In the genomic region with DNA sequence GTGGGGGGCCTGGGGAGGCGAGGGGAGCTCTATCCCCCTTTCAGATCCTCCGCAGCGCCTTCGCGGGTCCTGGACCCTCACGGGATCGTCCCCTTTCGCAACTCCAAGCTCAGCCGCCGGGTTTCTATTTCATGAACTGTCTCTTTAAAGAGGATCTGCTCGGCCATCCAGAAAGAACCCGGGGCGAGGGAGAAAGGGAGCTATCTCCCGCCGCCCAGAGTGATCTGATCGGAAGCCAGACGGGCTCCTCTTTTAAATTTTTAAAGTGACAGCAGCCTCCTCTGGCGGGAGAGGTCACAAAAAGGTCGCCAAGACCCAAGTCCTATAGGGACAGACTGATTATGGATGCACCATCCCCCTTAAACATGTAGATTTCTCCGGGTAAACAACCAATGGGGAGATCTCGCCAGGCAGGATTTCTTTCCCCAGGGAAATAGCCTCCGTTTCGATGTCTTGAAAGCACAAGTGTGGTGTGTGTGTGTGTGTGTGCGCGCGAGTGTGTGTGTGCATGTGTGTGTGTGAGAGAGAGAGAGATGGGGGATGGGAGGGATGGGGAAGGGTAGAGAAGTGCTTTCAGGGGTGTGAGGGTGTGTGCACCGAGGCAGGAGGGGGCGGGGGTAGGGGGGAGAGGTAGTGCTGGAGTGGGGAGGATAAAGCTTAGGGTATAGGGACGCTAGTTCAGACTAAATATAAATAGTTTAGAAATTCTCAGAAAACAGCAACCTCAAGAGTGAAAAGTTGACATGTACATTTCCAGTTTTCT, we compare ENCODE assay signal across 8 cellular contexts.
DNase-seq lines count a peak whose midpoint lies in the region; ATAC-seq and TF ChIP-seq lines count a peak whose summit lies in the region.

No MANE protein-coding gene starts in this region.

- no peak overlapping the region for H3K27ac Mint-ChIP-seq in activated CD4-positive, alpha-beta memory T cell treated with anti-CD3 and anti-CD28 coated beads, Interleukin-2, amount 10 ng/mL, durations not matched to agents 7 days and 5 days
- H3K27ac Mint-ChIP-seq in natural killer cell, result no peak overlapping the region

- intact Hi-C loops in natural killer cell (cut with micrococcal nuclease), result no loop called here

- DNase-seq in EH (ENCODE audit: low read depth) (peak; percentile 63), NCI-H1092 treated with DMSO at 0.1 percent for 48 hours (lab: John Stamatoyannopoulos, UW) (peak; percentile 63), fibroblast of villous mesenchyme (ENCODE audit: low read depth) (peak; percentile 54), natural killer cell (no peak), SHP77 (lab: John Stamatoyannopoulos, UW) (no peak)
- DNase-seq in activated CD4-positive, alpha-beta memory T cell treated with anti-CD3 and anti-CD28 coated beads, Interleukin-2, amount 10 ng/mL, durations not matched to agents 7 days and 5 days, result peak; percentile 18

- peak overlapping the region; percentile 71 for H3K4me3 ChIP-seq in fibroblast of villous mesenchyme (ENCODE audit: low read depth, low read length)

- H3K4me1 Mint-ChIP-seq in activated CD4-positive, alpha-beta memory T cell treated with anti-CD3 and anti-CD28 coated beads, Interleukin-2, amount 10 ng/mL, durations not matched to agents 7 days and 5 days, result peaks cover 20% of the 10 kb centered on the region
- H3K4me1 Mint-ChIP-seq in natural killer cell, result peaks cover 19 to 25% of the 10 kb centered on the region in 2 donors

- H3K27me3 Mint-ChIP-seq in activated CD4-positive, alpha-beta memory T cell treated with anti-CD3 and anti-CD28 coated beads, Interleukin-2, amount 10 ng/mL, durations not matched to agents 7 days and 5 days, result peaks cover 72% of the 10 kb centered on the region
- H3K27me3 Mint-ChIP-seq in natural killer cell (ENCODE audit: low read depth in 2 of 2), result peaks cover 43 to 66% of the 10 kb centered on the region in 2 donors

- TF ChIP-seq CTCF in fibroblast of villous mesenchyme (IDR thresholded peaks at IDR 0.05; ENCODE audit: insufficient read depth, low read depth, low read length) (no peak), natural killer cell (IDR thresholded peaks at IDR 0.05) (no peak)

- POLR2A ChIA-PET in activated CD4-positive, alpha-beta memory T cell treated with anti-CD3 and anti-CD28 coated beads, Interleukin-2, amount 10 ng/mL, durations not matched to agents 7 days and 5 days (lab: Charles Lee), result no interaction called here

- H3K36me3 Mint-ChIP-seq in activated CD4-positive, alpha-beta memory T cell treated with anti-CD3 and anti-CD28 coated beads, Interleukin-2, amount 10 ng/mL, durations not matched to agents 7 days and 5 days (ENCODE audit: low read depth), result no peaks in the 10 kb centered on the region
- no peaks in the 10 kb centered on the region for H3K36me3 Mint-ChIP-seq in natural killer cell

- H3K4me3 Mint-ChIP-seq in activated CD4-positive, alpha-beta memory T cell treated with anti-CD3 and anti-CD28 coated beads, Interleukin-2, amount 10 ng/mL, durations not matched to agents 7 days and 5 days, result peak overlapping the region; percentile 40
- peak overlapping the region; percentile 77 for H3K4me3 Mint-ChIP-seq in natural killer cell

- CTCF ChIA-PET in activated CD4-positive, alpha-beta memory T cell treated with anti-CD3 and anti-CD28 coated beads, Interleukin-2, amount 10 ng/mL, durations not matched to agents 7 days and 5 days (lab: Charles Lee), result interaction anchor here (1.5 kb wide), 1 partner anchor 521 kb away, joined by 9 read pairs; no protein-coding TSS in a partner anchor

- no peak for ATAC-seq in natural killer cell
- no peak for ATAC-seq in HG03457 (IDR thresholded peaks at IDR 0.05; ENCODE audit: unreplicated experiment)
- ATAC-seq in GM19324 (IDR thresholded peaks at IDR 0.05; ENCODE audit: low FRiP score, unreplicated experiment), result no peak

- H3K9me3 Mint-ChIP-seq in activated CD4-positive, alpha-beta memory T cell treated with anti-CD3 and anti-CD28 coated beads, Interleukin-2, amount 10 ng/mL, durations not matched to agents 7 days and 5 days, result no peaks in the 10 kb centered on the region
- H3K9me3 Mint-ChIP-seq in natural killer cell, result no peaks in the 10 kb centered on the region

Comparison
In these comparisons a context has a peak if more than half of its experiments do, and no peak if none do; other contexts are left out.
1. DNase-seq: peak in EH (single experiment), NCI-H1092 treated with DMSO at 0.1 percent for 48 hours (single experiment), activated CD4-positive, alpha-beta memory T cell treated with anti-CD3 and anti-CD28 coated beads, Interleukin-2, amount 10 ng/mL, durations not matched to agents 7 days and 5 days (single experiment) and fibroblast of villous mesenchyme (single experiment); none in natural killer cell (single experiment) and SHP77 (0 of 2).